Comparison of ENCODE assay signal across 16 cellular contexts in the genomic region with DNA sequence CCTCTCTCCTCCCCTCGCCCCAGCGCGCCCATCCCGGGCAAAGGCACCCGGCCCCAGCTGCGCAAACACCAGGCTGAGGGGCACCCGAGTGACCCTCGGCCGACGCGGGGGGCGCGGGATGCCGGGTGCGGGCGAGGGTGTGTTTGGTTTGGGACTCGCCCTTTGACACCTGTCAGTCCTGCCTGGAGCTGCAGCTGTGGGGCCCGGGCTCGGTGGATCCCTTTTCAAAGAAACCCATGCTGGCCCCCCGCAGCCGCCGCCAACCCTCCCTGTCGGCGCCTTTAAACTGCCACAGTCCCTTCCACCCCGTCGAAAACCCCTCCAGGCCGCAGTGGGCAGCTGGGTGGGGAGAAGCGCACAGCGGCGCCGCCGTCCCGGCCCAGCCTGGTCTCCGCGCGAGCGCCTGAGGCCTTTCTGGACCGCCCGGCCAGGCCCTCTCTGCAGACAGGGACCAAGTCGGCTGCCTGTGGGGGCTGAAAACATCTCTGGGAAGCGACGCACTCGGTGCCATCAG. TPM values are rescaled to one million over a fixed set of nuclear protein-coding genes. Genes with fewer than 3 reads are reported as not detected.
"Had no signal": no experiment of that assay in that cellular context is flagged by ENCODE, and none has a peak within 500 bp of the region (broad histone marks: within the 10 kb centered on the region; RNA-seq: fewer than 3 reads in every experiment).

No MANE protein-coding gene starts in this region.

- DNase-seq: activated CD4-positive, alpha-beta T cell treated with anti-CD3 and anti-CD28 coated beads, Interleukin-2, amount 10 ng/mL, durations not matched to agents 7 days and 5 days; activated CD4-positive, CD25-positive, alpha-beta regulatory T cell; activated naive CD4-positive, alpha-beta T cell treated with anti-CD3 and anti-CD28 coated beads, Interleukin-2, amount 10 ng/mL, durations not matched to agents 7 days and 5 days; activated T-cell treated with anti-CD3 and anti-CD28 coated beads for 4 hours; central memory CD4-positive, alpha-beta T cell; erythroblast; hypothalamus; lower lobe of right lung; midbrain; small intestine had no signal

- ATAC-seq: lower lobe of right lung had no signal

- H3K9me3 ChIP-seq: lower lobe of right lung, upper lobe of left lung had no signal

- H3K9ac ChIP-seq: parathyroid adenoma had no signal

- H3K27ac ChIP-seq: parathyroid adenoma had no signal

- H3K27ac Mint-ChIP-seq: activated CD4-positive, alpha-beta T cell treated with anti-CD3 and anti-CD28 coated beads, Interleukin-2, amount 10 ng/mL, durations not matched to agents 7 days and 5 days; activated naive CD4-positive, alpha-beta T cell treated with anti-CD3 and anti-CD28 coated beads, Interleukin-2, amount 10 ng/mL, durations not matched to agents 7 days and 5 days had no signal

- H3K36me3 ChIP-seq: lower lobe of right lung, upper lobe of left lung had no signal

- H3K4me1 ChIP-seq: parathyroid adenoma had no signal

- H3K9me3 Mint-ChIP-seq: activated T-helper 2 cell treated with anti-CD3 and anti-CD28 coated beads, Interferon-gamma antibody, Interleukin-2, Interleukin-4, amounts not matched to agents 10 μg/mL and 5 μg/mL and 100 μg/mL, durations not matched to agents 14 hours and 24 hours and 36 hours had no signal

- H3K4me3 Mint-ChIP-seq: activated CD4-positive, alpha-beta T cell treated with anti-CD3 and anti-CD28 coated beads, Interleukin-2, amount 10 ng/mL, durations not matched to agents 7 days and 5 days; activated naive CD4-positive, alpha-beta T cell treated with anti-CD3 and anti-CD28 coated beads, Interleukin-2, amount 10 ng/mL, durations not matched to agents 7 days and 5 days had no signal

RNA-seq across cellular contexts. Expression of a gene that starts 5.5 kb away (rescaled TPM):
- total RNA-seq: activated CD4-positive, alpha-beta T cell treated with anti-CD3 and anti-CD28 coated beads, Interleukin-2, amount 10 ng/mL, durations not matched to agents 7 days and 5 days; activated CD8-positive, alpha-beta memory T cell treated with anti-CD3 and anti-CD28 coated beads for 36 hours; activated T-helper 2 cell treated with anti-CD3 and anti-CD28 coated beads, Interferon-gamma antibody, Interleukin-2, Interleukin-4, amounts not matched to agents 10 μg/mL and 5 μg/mL and 100 μg/mL, durations not matched to agents 14 hours and 24 hours and 36 hours; glomerular endothelial cell; T-helper 2 cell treated with Interferon-gamma antibody and Interleukin-4, amounts not matched to agents 100 ng/mL and 5 ng/mL, for 36 hours had no signal
